In genomic region chr2:215773728-215774127, GRCh38 we compare ENCODE assay signal across 11 cellular contexts.
DNase-seq lines count a peak whose midpoint lies in the region; ATAC-seq, FAIRE-seq and TF ChIP-seq lines count a peak whose summit lies in the region.
"Had no signal": no experiment of that assay in that cellular context is flagged by ENCODE, and none has a peak within 500 bp of the region (broad histone marks: within the 10 kb centered on the region; RNA-seq: fewer than 3 reads in every experiment).

No MANE protein-coding gene starts in this region.

- no peaks in the 10 kb centered on the region for H3K9me3 Mint-ChIP-seq in osteocyte (ENCODE audit: unreplicated experiment)
- H3K9me3 Mint-ChIP-seq: activated naive CD4-positive, alpha-beta T cell treated with anti-CD3 and anti-CD28 coated beads, Interleukin-2, amount 50 U/mL, for 72 hours had no signal

- H3K4me3 ChIP-seq in MG63 (no peak overlapping the region), epithelial cell of esophagus (ENCODE audit: low read length) (no peak overlapping the region)

- H3K27ac Mint-ChIP-seq in osteocyte (ENCODE audit: unreplicated experiment) = peak overlapping the region; percentile 91
- H3K27ac Mint-ChIP-seq: activated naive CD4-positive, alpha-beta T cell treated with anti-CD3 and anti-CD28 coated beads, Interleukin-2, amount 50 U/mL, for 72 hours had no signal

- no peaks in the 10 kb centered on the region for H3K27me3 ChIP-seq in MG63

- no peaks in the 10 kb centered on the region for H3K9me3 ChIP-seq in MG63

- H3K27me3 Mint-ChIP-seq in osteocyte (ENCODE audit: unreplicated experiment) = no peaks in the 10 kb centered on the region

- TF ChIP-seq CTCF in epithelial cell of esophagus (IDR thresholded peaks at IDR 0.05; ENCODE audit: insufficient read depth, low read depth, low read length, missing control alignments) (no peak), osteocyte (IDR thresholded peaks at IDR 0.05) (no peak)

- H3K36me3 ChIP-seq in MG63 = no peaks in the 10 kb centered on the region

- no peak for FAIRE-seq in GM12892 (lab: Jason Lieb, UNC)

- peaks cover 66% of the 10 kb centered on the region for H3K4me1 Mint-ChIP-seq in osteocyte (ENCODE audit: unreplicated experiment)

- DNase-seq in CD1c-positive myeloid dendritic cell (ENCODE audit: extremely low spot score) (peak; percentile 86), MG63 (peak; percentile 90), epithelial cell of esophagus (ENCODE audit: low read depth) (peak; percentile 68), osteocyte (ENCODE audit: extremely low spot score, unreplicated experiment) (no peak), Right ventricle myocardium superior (no peak), GM12892 (ENCODE audit: insufficient read length) (no peak)
- DNase-seq: head of caudate nucleus, NCI-H2081 treated with DMSO at 0.1 percent for 48 hours had no signal

- TF ChIP-seq POLR2A in GM12892 (IDR thresholded peaks at IDR 0.05; ENCODE audit: low read depth, low read length) = no peak

- H3K36me3 Mint-ChIP-seq in osteocyte (ENCODE audit: unreplicated experiment) = peaks cover 5% of the 10 kb centered on the region
- H3K36me3 Mint-ChIP-seq: activated naive CD4-positive, alpha-beta T cell treated with anti-CD3 and anti-CD28 coated beads, Interleukin-2, amount 50 U/mL, for 72 hours had no signal

- intact Hi-C loops in Right ventricle myocardium superior (cut with DNase I) = no loop called here

- ATAC-seq in Right ventricle myocardium superior (ENCODE audit: poor library complexity) (no peak), GM19452 (IDR thresholded peaks at IDR 0.05; ENCODE audit: unreplicated experiment) (no peak), HG03039 (IDR thresholded peaks at IDR 0.05; ENCODE audit: unreplicated experiment) (no peak)

- H3K4me3 Mint-ChIP-seq in osteocyte (ENCODE audit: unreplicated experiment) = no peak overlapping the region

Comparison
In these comparisons a context has a peak if more than half of its experiments do, and no peak if none do; other contexts are left out.
1. DNase-seq: peak in CD1c-positive myeloid dendritic cell (single experiment), MG63 (single experiment) and epithelial cell of esophagus (single experiment); none in osteocyte (single experiment), Right ventricle myocardium superior (single experiment) and GM12892 (single experiment).